ENCODE assay signal across 3 cellular contexts in the genomic region with DNA sequence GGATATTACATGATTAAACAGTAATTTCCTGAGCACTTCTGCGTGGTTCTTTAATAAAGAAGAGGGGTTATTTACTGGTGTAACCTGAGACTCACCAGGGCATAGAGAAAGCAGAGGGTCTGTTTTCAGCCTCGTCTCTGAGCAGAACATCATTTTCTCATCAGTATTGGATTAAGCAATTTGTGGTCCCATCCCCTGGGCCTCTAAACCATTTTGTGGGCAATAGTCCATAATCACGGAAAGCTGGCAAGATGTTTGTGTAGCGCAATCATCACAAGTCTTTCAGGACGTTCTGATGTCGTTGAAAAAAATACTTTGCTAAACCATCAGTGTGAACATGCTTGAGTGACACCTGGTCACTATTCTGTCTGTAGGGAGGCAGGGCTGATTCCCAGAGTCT.
TF ChIP-seq lines count a peak whose summit lies in the region.

No MANE protein-coding gene starts in this region.

TF ChIP-seq in SK-N-SH treated with all-trans-retinoic acid at 6 μM for 48 hours, 23 proteins besides CTCF, POLR2A, EP300 and RAD21 (continues in another document):
- TF ChIP-seq TCF4 (CRISPR knock-in tag; IDR thresholded peaks at IDR 0.05; ENCODE audit: borderline replicate concordance) (no peak), ZC3H10 (CRISPR knock-in tag; IDR thresholded peaks at IDR 0.05) (no peak), ZFP30 (CRISPR knock-in tag; IDR thresholded peaks at IDR 0.05) (no peak), ESRRG (CRISPR knock-in tag; IDR thresholded peaks at IDR 0.05) (no peak), ISL1 (CRISPR knock-in tag; IDR thresholded peaks at IDR 0.05) (no peak), TOX (CRISPR knock-in tag; IDR thresholded peaks at IDR 0.05; ENCODE audit: borderline replicate concordance) (no peak), ZNF70 (CRISPR knock-in tag; IDR thresholded peaks at IDR 0.05) (no peak), ARNTL (CRISPR knock-in tag; IDR thresholded peaks at IDR 0.05; ENCODE audit: borderline replicate concordance, low read depth) (no peak), SNAI2 (CRISPR knock-in tag; IDR thresholded peaks at IDR 0.05) (no peak), PPARA (CRISPR knock-in tag; IDR thresholded peaks at IDR 0.05; ENCODE audit: borderline replicate concordance) (no peak), GLIS3 (CRISPR knock-in tag; IDR thresholded peaks at IDR 0.05) (no peak), ZFP3 (CRISPR knock-in tag; IDR thresholded peaks at IDR 0.05) (no peak)
- TF ChIP-seq, protein P1, sequence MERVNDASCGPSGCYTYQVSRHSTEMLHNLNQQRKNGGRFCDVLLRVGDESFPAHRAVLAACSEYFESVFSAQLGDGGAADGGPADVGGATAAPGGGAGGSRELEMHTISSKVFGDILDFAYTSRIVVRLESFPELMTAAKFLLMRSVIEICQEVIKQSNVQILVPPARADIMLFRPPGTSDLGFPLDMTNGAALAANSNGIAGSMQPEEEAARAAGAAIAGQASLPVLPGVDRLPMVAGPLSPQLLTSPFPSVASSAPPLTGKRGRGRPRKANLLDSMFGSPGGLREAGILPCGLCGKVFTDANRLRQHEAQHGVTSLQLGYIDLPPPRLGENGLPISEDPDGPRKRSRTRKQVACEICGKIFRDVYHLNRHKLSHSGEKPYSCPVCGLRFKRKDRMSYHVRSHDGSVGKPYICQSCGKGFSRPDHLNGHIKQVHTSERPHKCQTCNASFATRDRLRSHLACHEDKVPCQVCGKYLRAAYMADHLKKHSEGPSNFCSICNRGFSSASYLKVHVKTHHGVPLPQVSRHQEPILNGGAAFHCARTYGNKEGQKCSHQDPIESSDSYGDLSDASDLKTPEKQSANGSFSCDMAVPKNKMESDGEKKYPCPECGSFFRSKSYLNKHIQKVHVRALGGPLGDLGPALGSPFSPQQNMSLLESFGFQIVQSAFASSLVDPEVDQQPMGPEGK (CRISPR knock-in tag; IDR thresholded peaks at IDR 0.05; ENCODE audit: borderline replicate concordance), result no peak
- TF ChIP-seq, protein P2, sequence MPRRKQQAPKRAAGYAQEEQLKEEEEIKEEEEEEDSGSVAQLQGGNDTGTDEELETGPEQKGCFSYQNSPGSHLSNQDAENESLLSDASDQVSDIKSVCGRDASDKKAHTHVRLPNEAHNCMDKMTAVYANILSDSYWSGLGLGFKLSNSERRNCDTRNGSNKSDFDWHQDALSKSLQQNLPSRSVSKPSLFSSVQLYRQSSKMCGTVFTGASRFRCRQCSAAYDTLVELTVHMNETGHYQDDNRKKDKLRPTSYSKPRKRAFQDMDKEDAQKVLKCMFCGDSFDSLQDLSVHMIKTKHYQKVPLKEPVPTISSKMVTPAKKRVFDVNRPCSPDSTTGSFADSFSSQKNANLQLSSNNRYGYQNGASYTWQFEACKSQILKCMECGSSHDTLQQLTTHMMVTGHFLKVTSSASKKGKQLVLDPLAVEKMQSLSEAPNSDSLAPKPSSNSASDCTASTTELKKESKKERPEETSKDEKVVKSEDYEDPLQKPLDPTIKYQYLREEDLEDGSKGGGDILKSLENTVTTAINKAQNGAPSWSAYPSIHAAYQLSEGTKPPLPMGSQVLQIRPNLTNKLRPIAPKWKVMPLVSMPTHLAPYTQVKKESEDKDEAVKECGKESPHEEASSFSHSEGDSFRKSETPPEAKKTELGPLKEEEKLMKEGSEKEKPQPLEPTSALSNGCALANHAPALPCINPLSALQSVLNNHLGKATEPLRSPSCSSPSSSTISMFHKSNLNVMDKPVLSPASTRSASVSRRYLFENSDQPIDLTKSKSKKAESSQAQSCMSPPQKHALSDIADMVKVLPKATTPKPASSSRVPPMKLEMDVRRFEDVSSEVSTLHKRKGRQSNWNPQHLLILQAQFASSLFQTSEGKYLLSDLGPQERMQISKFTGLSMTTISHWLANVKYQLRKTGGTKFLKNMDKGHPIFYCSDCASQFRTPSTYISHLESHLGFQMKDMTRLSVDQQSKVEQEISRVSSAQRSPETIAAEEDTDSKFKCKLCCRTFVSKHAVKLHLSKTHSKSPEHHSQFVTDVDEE (CRISPR knock-in tag; IDR thresholded peaks at IDR 0.05), result no peak

TF ChIP-seq in SK-N-SH, 30 proteins besides CTCF, POLR2A, EP300 and RAD21:
- TF ChIP-seq GABPA (IDR thresholded peaks at IDR 0.05; ENCODE audit: low read depth) (no peak), RCOR1 (IDR thresholded peaks at IDR 0.05; ENCODE audit: low read length) (no peak), SMC3 (IDR thresholded peaks at IDR 0.05; ENCODE audit: low read depth, low read length) (no peak), JUND (IDR thresholded peaks at IDR 0.05) (no peak), NFIC (IDR thresholded peaks at IDR 0.05; ENCODE audit: borderline replicate concordance) (no peak), GATA2 (CRISPR knock-in tag; IDR thresholded peaks at IDR 0.05) (no peak), POLR2AphosphoS5 (IDR thresholded peaks at IDR 0.05; ENCODE audit: low read depth, low read length) (no peak), CHD2 (IDR thresholded peaks at IDR 0.05; ENCODE audit: low read length, partially characterized antibody) (no peak), ELF1 (IDR thresholded peaks at IDR 0.05) (no peak), FOSL2 (IDR thresholded peaks at IDR 0.05; ENCODE audit: borderline replicate concordance, low read depth) (no peak)
- TF ChIP-seq, protein P3, sequence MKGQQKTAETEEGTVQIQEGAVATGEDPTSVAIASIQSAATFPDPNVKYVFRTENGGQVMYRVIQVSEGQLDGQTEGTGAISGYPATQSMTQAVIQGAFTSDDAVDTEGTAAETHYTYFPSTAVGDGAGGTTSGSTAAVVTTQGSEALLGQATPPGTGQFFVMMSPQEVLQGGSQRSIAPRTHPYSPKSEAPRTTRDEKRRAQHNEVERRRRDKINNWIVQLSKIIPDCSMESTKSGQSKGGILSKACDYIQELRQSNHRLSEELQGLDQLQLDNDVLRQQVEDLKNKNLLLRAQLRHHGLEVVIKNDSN (IDR thresholded peaks at IDR 0.05; ENCODE audit: borderline replicate concordance, low read depth), result no peak
- TF ChIP-seq, protein P4, sequence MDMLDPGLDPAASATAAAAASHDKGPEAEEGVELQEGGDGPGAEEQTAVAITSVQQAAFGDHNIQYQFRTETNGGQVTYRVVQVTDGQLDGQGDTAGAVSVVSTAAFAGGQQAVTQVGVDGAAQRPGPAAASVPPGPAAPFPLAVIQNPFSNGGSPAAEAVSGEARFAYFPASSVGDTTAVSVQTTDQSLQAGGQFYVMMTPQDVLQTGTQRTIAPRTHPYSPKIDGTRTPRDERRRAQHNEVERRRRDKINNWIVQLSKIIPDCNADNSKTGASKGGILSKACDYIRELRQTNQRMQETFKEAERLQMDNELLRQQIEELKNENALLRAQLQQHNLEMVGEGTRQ (IDR thresholded peaks at IDR 0.05; ENCODE audit: borderline replicate concordance, low read depth, low read length), result no peak
- TF ChIP-seq, protein P5, sequence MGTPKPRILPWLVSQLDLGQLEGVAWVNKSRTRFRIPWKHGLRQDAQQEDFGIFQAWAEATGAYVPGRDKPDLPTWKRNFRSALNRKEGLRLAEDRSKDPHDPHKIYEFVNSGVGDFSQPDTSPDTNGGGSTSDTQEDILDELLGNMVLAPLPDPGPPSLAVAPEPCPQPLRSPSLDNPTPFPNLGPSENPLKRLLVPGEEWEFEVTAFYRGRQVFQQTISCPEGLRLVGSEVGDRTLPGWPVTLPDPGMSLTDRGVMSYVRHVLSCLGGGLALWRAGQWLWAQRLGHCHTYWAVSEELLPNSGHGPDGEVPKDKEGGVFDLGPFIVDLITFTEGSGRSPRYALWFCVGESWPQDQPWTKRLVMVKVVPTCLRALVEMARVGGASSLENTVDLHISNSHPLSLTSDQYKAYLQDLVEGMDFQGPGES (IDR thresholded peaks at IDR 0.05; ENCODE audit: low read depth, low read length), result no peak

TF ChIP-seq in HepG2, 621 proteins besides CTCF, POLR2A, EP300 and RAD21 (continues in another document):
- no peak for TF ChIP-seq IRF2 (CRISPR knock-in tag; IDR thresholded peaks at IDR 0.05)
- no peak for TF ChIP-seq DPF2 (CRISPR knock-in tag; IDR thresholded peaks at IDR 0.05; ENCODE audit: borderline replicate concordance, low read depth)
- TF ChIP-seq ZNF577 (CRISPR knock-in tag; IDR thresholded peaks at IDR 0.05; ENCODE audit: borderline replicate concordance, low read depth), result no peak
- TF ChIP-seq, protein P6, sequence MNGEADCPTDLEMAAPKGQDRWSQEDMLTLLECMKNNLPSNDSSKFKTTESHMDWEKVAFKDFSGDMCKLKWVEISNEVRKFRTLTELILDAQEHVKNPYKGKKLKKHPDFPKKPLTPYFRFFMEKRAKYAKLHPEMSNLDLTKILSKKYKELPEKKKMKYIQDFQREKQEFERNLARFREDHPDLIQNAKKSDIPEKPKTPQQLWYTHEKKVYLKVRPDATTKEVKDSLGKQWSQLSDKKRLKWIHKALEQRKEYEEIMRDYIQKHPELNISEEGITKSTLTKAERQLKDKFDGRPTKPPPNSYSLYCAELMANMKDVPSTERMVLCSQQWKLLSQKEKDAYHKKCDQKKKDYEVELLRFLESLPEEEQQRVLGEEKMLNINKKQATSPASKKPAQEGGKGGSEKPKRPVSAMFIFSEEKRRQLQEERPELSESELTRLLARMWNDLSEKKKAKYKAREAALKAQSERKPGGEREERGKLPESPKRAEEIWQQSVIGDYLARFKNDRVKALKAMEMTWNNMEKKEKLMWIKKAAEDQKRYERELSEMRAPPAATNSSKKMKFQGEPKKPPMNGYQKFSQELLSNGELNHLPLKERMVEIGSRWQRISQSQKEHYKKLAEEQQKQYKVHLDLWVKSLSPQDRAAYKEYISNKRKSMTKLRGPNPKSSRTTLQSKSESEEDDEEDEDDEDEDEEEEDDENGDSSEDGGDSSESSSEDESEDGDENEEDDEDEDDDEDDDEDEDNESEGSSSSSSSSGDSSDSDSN (CRISPR knock-in tag; IDR thresholded peaks at IDR 0.05), result no peak
- TF ChIP-seq PAX8 (CRISPR knock-in tag; IDR thresholded peaks at IDR 0.05; ENCODE audit: borderline replicate concordance), result no peak
- TF ChIP-seq ZNF850 (CRISPR knock-in tag; conservative IDR thresholded peaks at IDR 0.05), result no peak
- TF ChIP-seq, protein P7, sequence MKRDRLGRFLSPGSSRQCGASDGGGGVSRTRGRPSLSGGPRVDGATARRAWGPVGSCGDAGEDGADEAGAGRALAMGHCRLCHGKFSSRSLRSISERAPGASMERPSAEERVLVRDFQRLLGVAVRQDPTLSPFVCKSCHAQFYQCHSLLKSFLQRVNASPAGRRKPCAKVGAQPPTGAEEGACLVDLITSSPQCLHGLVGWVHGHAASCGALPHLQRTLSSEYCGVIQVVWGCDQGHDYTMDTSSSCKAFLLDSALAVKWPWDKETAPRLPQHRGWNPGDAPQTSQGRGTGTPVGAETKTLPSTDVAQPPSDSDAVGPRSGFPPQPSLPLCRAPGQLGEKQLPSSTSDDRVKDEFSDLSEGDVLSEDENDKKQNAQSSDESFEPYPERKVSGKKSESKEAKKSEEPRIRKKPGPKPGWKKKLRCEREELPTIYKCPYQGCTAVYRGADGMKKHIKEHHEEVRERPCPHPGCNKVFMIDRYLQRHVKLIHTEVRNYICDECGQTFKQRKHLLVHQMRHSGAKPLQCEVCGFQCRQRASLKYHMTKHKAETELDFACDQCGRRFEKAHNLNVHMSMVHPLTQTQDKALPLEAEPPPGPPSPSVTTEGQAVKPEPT (CRISPR knock-in tag; IDR thresholded peaks at IDR 0.05; ENCODE audit: low read depth), result no peak
- TF ChIP-seq, protein P8, sequence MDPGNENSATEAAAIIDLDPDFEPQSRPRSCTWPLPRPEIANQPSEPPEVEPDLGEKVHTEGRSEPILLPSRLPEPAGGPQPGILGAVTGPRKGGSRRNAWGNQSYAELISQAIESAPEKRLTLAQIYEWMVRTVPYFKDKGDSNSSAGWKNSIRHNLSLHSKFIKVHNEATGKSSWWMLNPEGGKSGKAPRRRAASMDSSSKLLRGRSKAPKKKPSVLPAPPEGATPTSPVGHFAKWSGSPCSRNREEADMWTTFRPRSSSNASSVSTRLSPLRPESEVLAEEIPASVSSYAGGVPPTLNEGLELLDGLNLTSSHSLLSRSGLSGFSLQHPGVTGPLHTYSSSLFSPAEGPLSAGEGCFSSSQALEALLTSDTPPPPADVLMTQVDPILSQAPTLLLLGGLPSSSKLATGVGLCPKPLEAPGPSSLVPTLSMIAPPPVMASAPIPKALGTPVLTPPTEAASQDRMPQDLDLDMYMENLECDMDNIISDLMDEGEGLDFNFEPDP (CRISPR knock-in tag; conservative IDR thresholded peaks at IDR 0.05), result no peak
- no peak for TF ChIP-seq HNF4A (CRISPR knock-in tag; IDR thresholded peaks at IDR 0.05)
- TF ChIP-seq KDM2A (CRISPR knock-in tag; IDR thresholded peaks at IDR 0.05; ENCODE audit: borderline replicate concordance, low read depth), result no peak
- TF ChIP-seq RARA (CRISPR knock-in tag; IDR thresholded peaks at IDR 0.05), result no peak
- TF ChIP-seq, protein P9, sequence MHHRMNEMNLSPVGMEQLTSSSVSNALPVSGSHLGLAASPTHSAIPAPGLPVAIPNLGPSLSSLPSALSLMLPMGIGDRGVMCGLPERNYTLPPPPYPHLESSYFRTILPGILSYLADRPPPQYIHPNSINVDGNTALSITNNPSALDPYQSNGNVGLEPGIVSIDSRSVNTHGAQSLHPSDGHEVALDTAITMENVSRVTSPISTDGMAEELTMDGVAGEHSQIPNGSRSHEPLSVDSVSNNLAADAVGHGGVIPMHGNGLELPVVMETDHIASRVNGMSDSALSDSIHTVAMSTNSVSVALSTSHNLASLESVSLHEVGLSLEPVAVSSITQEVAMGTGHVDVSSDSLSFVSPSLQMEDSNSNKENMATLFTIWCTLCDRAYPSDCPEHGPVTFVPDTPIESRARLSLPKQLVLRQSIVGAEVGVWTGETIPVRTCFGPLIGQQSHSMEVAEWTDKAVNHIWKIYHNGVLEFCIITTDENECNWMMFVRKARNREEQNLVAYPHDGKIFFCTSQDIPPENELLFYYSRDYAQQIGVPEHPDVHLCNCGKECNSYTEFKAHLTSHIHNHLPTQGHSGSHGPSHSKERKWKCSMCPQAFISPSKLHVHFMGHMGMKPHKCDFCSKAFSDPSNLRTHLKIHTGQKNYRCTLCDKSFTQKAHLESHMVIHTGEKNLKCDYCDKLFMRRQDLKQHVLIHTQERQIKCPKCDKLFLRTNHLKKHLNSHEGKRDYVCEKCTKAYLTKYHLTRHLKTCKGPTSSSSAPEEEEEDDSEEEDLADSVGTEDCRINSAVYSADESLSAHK (CRISPR knock-in tag; IDR thresholded peaks at IDR 0.05; ENCODE audit: borderline replicate concordance), result no peak
- TF ChIP-seq JUNB (CRISPR knock-in tag; IDR thresholded peaks at IDR 0.05; ENCODE audit: borderline replicate concordance), result no peak
- TF ChIP-seq ZNF501 (CRISPR knock-in tag; IDR thresholded peaks at IDR 0.05), result no peak
- TF ChIP-seq, protein P10, sequence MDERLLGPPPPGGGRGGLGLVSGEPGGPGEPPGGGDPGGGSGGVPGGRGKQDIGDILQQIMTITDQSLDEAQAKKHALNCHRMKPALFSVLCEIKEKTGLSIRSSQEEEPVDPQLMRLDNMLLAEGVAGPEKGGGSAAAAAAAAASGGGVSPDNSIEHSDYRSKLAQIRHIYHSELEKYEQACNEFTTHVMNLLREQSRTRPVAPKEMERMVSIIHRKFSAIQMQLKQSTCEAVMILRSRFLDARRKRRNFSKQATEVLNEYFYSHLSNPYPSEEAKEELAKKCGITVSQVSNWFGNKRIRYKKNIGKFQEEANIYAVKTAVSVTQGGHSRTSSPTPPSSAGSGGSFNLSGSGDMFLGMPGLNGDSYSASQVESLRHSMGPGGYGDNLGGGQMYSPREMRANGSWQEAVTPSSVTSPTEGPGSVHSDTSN (CRISPR knock-in tag; IDR thresholded peaks at IDR 0.05), result no peak
- no peak for TF ChIP-seq ZBTB20 (CRISPR knock-in tag; IDR thresholded peaks at IDR 0.05; ENCODE audit: borderline replicate concordance, low read depth)
- TF ChIP-seq ZNF879 (CRISPR knock-in tag; IDR thresholded peaks at IDR 0.05), result no peak
- TF ChIP-seq ATF7-NPFF (CRISPR knock-in tag; IDR thresholded peaks at IDR 0.05; ENCODE audit: low read depth), result no peak
- no peak for TF ChIP-seq HOXA7 (CRISPR knock-in tag; IDR thresholded peaks at IDR 0.05)
